ENCODE assay signal across 33 cellular contexts in genomic region chr17:2015314-2015713, GRCh38. TPM values are rescaled to one million over a fixed set of nuclear protein-coding genes. Genes with fewer than 3 reads are reported as not detected.
"Had no signal": no experiment of that assay in that cellular context is flagged by ENCODE, and none has a peak within 500 bp of the region (broad histone marks: within the 10 kb centered on the region; RNA-seq: fewer than 3 reads in every experiment).

No MANE protein-coding gene starts in this region.

- H3K9me3 ChIP-seq: ascending aorta, heart left ventricle had no signal

- H3K27me3 ChIP-seq: ascending aorta, dorsolateral prefrontal cortex, heart left ventricle had no signal

- H3K27ac Mint-ChIP-seq: activated CD4-positive, alpha-beta memory T cell treated with anti-CD3 and anti-CD28 coated beads for 36 hours; activated CD4-positive, alpha-beta T cell treated with anti-CD3 and anti-CD28 coated beads for 36 hours; activated CD4-positive, alpha-beta T cell treated with anti-CD3 and anti-CD28 coated beads, Interleukin-2, amount 10 ng/mL, durations not matched to agents 24 days and 14 days; activated CD8-positive, alpha-beta memory T cell treated with anti-CD3 and anti-CD28 coated beads, Interleukin-2, amount 10 ng/mL, durations not matched to agents 7 days and 5 days; activated CD8-positive, alpha-beta T cell treated with anti-CD3 and anti-CD28 coated beads, Interleukin-2, amount 10 ng/mL, durations not matched to agents 7 days and 5 days; activated naive CD4-positive, alpha-beta T cell treated with anti-CD3 and anti-CD28 coated beads, Interleukin-2, amount 10 ng/mL, durations not matched to agents 7 days and 5 days; activated naive CD8-positive, alpha-beta T cell treated with anti-CD3 and anti-CD28 coated beads for 36 hours; activated naive CD8-positive, alpha-beta T cell treated with anti-CD3 and anti-CD28 coated beads, Interleukin-2, amount 50 U/mL, for 24 hours; activated T-cell treated with anti-CD3 and anti-CD28 coated beads, Interleukin-2, amount 50 U/mL, for 72 hours; dendritic cell treated with granulocyte-macrophage colony-stimulating factor and Interleukin-4, amounts not matched to agents 40 ng/mL and 50 ng/mL, for 4 days; endodermal cell; T-cell; T-helper 17 cell; T-helper 2 cell treated with Interferon-gamma antibody and Interleukin-4, amounts not matched to agents 5 μg/mL and 100 μg/mL, for 36 hours had no signal

- H3K27me3 Mint-ChIP-seq: activated naive CD8-positive, alpha-beta T cell treated with anti-CD3 and anti-CD28 coated beads for 36 hours had no signal

- H3K4me3 ChIP-seq: ascending aorta, coronary artery, dorsolateral prefrontal cortex, heart left ventricle had no signal

- ATAC-seq: activated CD4-positive, alpha-beta T cell treated with anti-CD3 and anti-CD28 coated beads for 36 hours; activated CD8-positive, alpha-beta memory T cell treated with anti-CD3 and anti-CD28 coated beads, Interleukin-2, amount 10 ng/mL, durations not matched to agents 7 days and 5 days; activated CD8-positive, alpha-beta T cell treated with anti-CD3 and anti-CD28 coated beads, Interleukin-2, amount 10 ng/mL, durations not matched to agents 7 days and 5 days; activated naive CD8-positive, alpha-beta T cell treated with anti-CD3 and anti-CD28 coated beads, Interleukin-2, amount 50 U/mL, for 24 hours; activated T-cell treated with anti-CD3 and anti-CD28 coated beads, Interleukin-2, amount 50 U/mL, for 72 hours; esophagus mucosa; heart left ventricle; T-cell; T-helper 17 cell had no signal

- H3K4me3 Mint-ChIP-seq: activated CD4-positive, alpha-beta memory T cell treated with anti-CD3 and anti-CD28 coated beads for 36 hours; activated CD4-positive, alpha-beta T cell treated with anti-CD3 and anti-CD28 coated beads for 36 hours; activated CD4-positive, alpha-beta T cell treated with anti-CD3 and anti-CD28 coated beads, Interleukin-2, amount 10 ng/mL, durations not matched to agents 24 days and 14 days; activated CD8-positive, alpha-beta memory T cell treated with anti-CD3 and anti-CD28 coated beads, Interleukin-2, amount 10 ng/mL, durations not matched to agents 7 days and 5 days; activated CD8-positive, alpha-beta T cell treated with anti-CD3 and anti-CD28 coated beads, Interleukin-2, amount 10 ng/mL, durations not matched to agents 7 days and 5 days; activated naive CD4-positive, alpha-beta T cell treated with anti-CD3 and anti-CD28 coated beads, Interleukin-2, amount 10 ng/mL, durations not matched to agents 7 days and 5 days; activated naive CD8-positive, alpha-beta T cell treated with anti-CD3 and anti-CD28 coated beads for 36 hours; activated naive CD8-positive, alpha-beta T cell treated with anti-CD3 and anti-CD28 coated beads, Interleukin-2, amount 50 U/mL, for 24 hours; activated T-cell treated with anti-CD3 and anti-CD28 coated beads, Interleukin-2, amount 50 U/mL, for 72 hours; brain; central memory CD8-positive, alpha-beta T cell; dendritic cell treated with granulocyte-macrophage colony-stimulating factor and Interleukin-4, amounts not matched to agents 40 ng/mL and 50 ng/mL, for 4 days; endodermal cell; T-cell; T-helper 17 cell; T-helper 2 cell treated with Interferon-gamma antibody and Interleukin-4, amounts not matched to agents 5 μg/mL and 100 μg/mL, for 36 hours had no signal

- H3K4me1 Mint-ChIP-seq: activated CD4-positive, alpha-beta T cell treated with anti-CD3 and anti-CD28 coated beads for 36 hours; activated CD4-positive, alpha-beta T cell treated with anti-CD3 and anti-CD28 coated beads, Interleukin-2, amount 10 ng/mL, durations not matched to agents 24 days and 14 days; activated naive CD8-positive, alpha-beta T cell treated with anti-CD3 and anti-CD28 coated beads for 36 hours; activated naive CD8-positive, alpha-beta T cell treated with anti-CD3 and anti-CD28 coated beads, Interleukin-2, amount 50 U/mL, for 24 hours; central memory CD8-positive, alpha-beta T cell; T-cell had no signal

- H3K36me3 ChIP-seq: ascending aorta, heart left ventricle had no signal

- DNase-seq: activated CD4-positive, alpha-beta memory T cell treated with anti-CD3 and anti-CD28 coated beads for 36 hours; activated CD4-positive, alpha-beta T cell treated with anti-CD3 and anti-CD28 coated beads for 36 hours; activated CD4-positive, alpha-beta T cell treated with anti-CD3 and anti-CD28 coated beads, Interleukin-2, amount 10 ng/mL, durations not matched to agents 24 days and 14 days; activated CD4-positive, CD25-positive, alpha-beta regulatory T cell; activated CD4-positive, CD25-positive, alpha-beta regulatory T cell treated with anti-CD3 and anti-CD28 coated beads, Interleukin-2, amount 50 U/mL, for 72 hours; activated CD8-positive, alpha-beta memory T cell treated with anti-CD3 and anti-CD28 coated beads, Interleukin-2, amount 10 ng/mL, durations not matched to agents 7 days and 5 days; activated CD8-positive, alpha-beta memory T cell treated with anti-CD3 and anti-CD28 coated beads, Interleukin-2, amount 50 U/mL, for 4 hours; activated CD8-positive, alpha-beta T cell treated with anti-CD3 and anti-CD28 coated beads, Interleukin-2, amount 10 ng/mL, durations not matched to agents 7 days and 5 days; activated gamma-delta T cell; activated naive CD4-positive, alpha-beta T cell; activated naive CD4-positive, alpha-beta T cell treated with anti-CD3 and anti-CD28 coated beads, Interleukin-2, amount 10 ng/mL, durations not matched to agents 7 days and 5 days; activated naive CD8-positive, alpha-beta T cell treated with anti-CD3 and anti-CD28 coated beads for 36 hours; activated naive CD8-positive, alpha-beta T cell treated with anti-CD3 and anti-CD28 coated beads, Interleukin-2, amount 50 U/mL, for 24 hours; activated T-cell treated with anti-CD3 and anti-CD28 coated beads, Interleukin-2, amount 50 U/mL, for 1 hour; activated T-cell treated with anti-CD3 and anti-CD28 coated beads, Interleukin-2, amount 50 U/mL, for 72 hours; dorsolateral prefrontal cortex; effector memory CD4-positive, alpha-beta T cell; endodermal cell; foreskin fibroblast; heart left ventricle; SW 1271; T-cell; T-helper 17 cell; T1000; WERI-Rb-1 had no signal

- H3K9me3 Mint-ChIP-seq: activated CD4-positive, alpha-beta memory T cell treated with anti-CD3 and anti-CD28 coated beads for 36 hours; activated CD4-positive, alpha-beta T cell treated with anti-CD3 and anti-CD28 coated beads, Interleukin-2, amount 10 ng/mL, durations not matched to agents 24 days and 14 days; activated naive CD8-positive, alpha-beta T cell treated with anti-CD3 and anti-CD28 coated beads for 36 hours; activated naive CD8-positive, alpha-beta T cell treated with anti-CD3 and anti-CD28 coated beads, Interleukin-2, amount 50 U/mL, for 24 hours; activated T-cell treated with anti-CD3 and anti-CD28 coated beads, Interleukin-2, amount 50 U/mL, for 72 hours; central memory CD8-positive, alpha-beta T cell; dendritic cell treated with granulocyte-macrophage colony-stimulating factor and Interleukin-4, amounts not matched to agents 40 ng/mL and 50 ng/mL, for 4 days; endodermal cell; T-cell; T-helper 2 cell treated with Interferon-gamma antibody and Interleukin-4, amounts not matched to agents 5 μg/mL and 100 μg/mL, for 36 hours had no signal

- H3K36me3 Mint-ChIP-seq: activated CD4-positive, alpha-beta memory T cell treated with anti-CD3 and anti-CD28 coated beads for 36 hours; activated CD8-positive, alpha-beta memory T cell treated with anti-CD3 and anti-CD28 coated beads, Interleukin-2, amount 10 ng/mL, durations not matched to agents 7 days and 5 days; activated naive CD4-positive, alpha-beta T cell treated with anti-CD3 and anti-CD28 coated beads, Interleukin-2, amount 10 ng/mL, durations not matched to agents 7 days and 5 days; T-cell had no signal

- H3K27ac ChIP-seq: ascending aorta, coronary artery, heart left ventricle, WERI-Rb-1 had no signal

RNA-seq across cellular contexts. Expression of gene RTN4RL1, which starts 9.8 kb away (rescaled TPM):
- total RNA-seq: epithelial cell of proximal tubule had no signal
